ENCODE assay signal across 15 cellular contexts in genomic region chr14:103634156-103634555, GRCh38. TPM values are rescaled to one million over a fixed set of nuclear protein-coding genes. Genes with fewer than 3 reads are reported as not detected.
A peak's percentile ranks its signal among the peaks of the same experiment; 100 is the strongest.
DNase-seq lines count a peak whose midpoint lies in the region; ATAC-seq lines count a peak whose summit lies in the region.
"Had no signal": no experiment of that assay in that cellular context is flagged by ENCODE, and none has a peak within 500 bp of the region (broad histone marks: within the 10 kb centered on the region; RNA-seq: fewer than 3 reads in every experiment).

No MANE protein-coding gene starts in this region.

- peaks cover 14% of the 10 kb centered on the region for H3K36me3 Mint-ChIP-seq in activated T-cell treated with anti-CD3 and anti-CD28 coated beads, Interleukin-2, amount 50 U/mL, for 4 hours (ENCODE audit: insufficient read depth)
- no peaks in the 10 kb centered on the region for H3K36me3 Mint-ChIP-seq in T-helper 17 cell (ENCODE audit: low read depth)
- H3K36me3 Mint-ChIP-seq in T-helper 2 cell treated with Interferon-gamma antibody and Interleukin-4, amounts not matched to agents 5 μg/mL and 100 μg/mL, for 36 hours (ENCODE audit: low read depth): peaks cover 21% of the 10 kb centered on the region

- peak overlapping the region; percentile 34 for H3K27ac ChIP-seq in subcutaneous abdominal adipose tissue (ENCODE audit: low read depth, low read length)
- H3K27ac ChIP-seq: colonic mucosa, suprapubic skin had no signal

- ATAC-seq in activated T-cell treated with anti-CD3 and anti-CD28 coated beads, Interleukin-2, amount 50 U/mL, for 4 hours: no peak
- no peak for ATAC-seq in T-helper 17 cell
- ATAC-seq in GM21737 (IDR thresholded peaks at IDR 0.05; ENCODE audit: unreplicated experiment): no peak
- ATAC-seq: activated CD4-positive, CD25-positive, alpha-beta regulatory T cell treated with anti-CD3 and anti-CD28 coated beads, Interleukin-2, amount 50 U/mL, for 24 hours; mucosa of descending colon had no signal

- H3K9ac ChIP-seq in iPS-15b (ENCODE audit: low read depth, low read length): peak overlapping the region; percentile 16
- peak overlapping the region in 1 of 5 donors; percentile 30 for H3K9ac ChIP-seq in subcutaneous abdominal adipose tissue (ENCODE audit: low read length in 5 of 5)

- no peak overlapping the region for H3K4me3 ChIP-seq in iPS-15b (ENCODE audit: low read depth, low read length)
- H3K4me3 ChIP-seq in subcutaneous abdominal adipose tissue (ENCODE audit: low read depth in 1 of 5, low read length in 5 of 5): no peak overlapping the region
- H3K4me3 ChIP-seq: colonic mucosa, mucosa of descending colon, suprapubic skin had no signal

- H3K4me1 ChIP-seq in iPS-15b (ENCODE audit: control insufficient read depth, insufficient read depth, low read length) (peaks cover 6% of the 10 kb centered on the region), subcutaneous abdominal adipose tissue (ENCODE audit: control insufficient read depth in 5 of 5, insufficient read depth in 5 of 5, low read length in 5 of 5) (peaks cover 7 to 57% (median 42%) of the 10 kb centered on the region in 5 donors)

- no peak for DNase-seq in activated T-cell treated with anti-CD3 and anti-CD28 coated beads, Interleukin-2, amount 50 U/mL, for 4 hours
- DNase-seq in activated T-cell treated with anti-CD3 and anti-CD28 coated beads for 4 hours (no peak), T-helper 17 cell (no peak), NCI-H748 (lab: John Stamatoyannopoulos, UW; ENCODE audit: unreplicated experiment) (no peak)
- DNase-seq in T-helper 2 cell treated with Interferon-gamma antibody and Interleukin-4, amounts not matched to agents 5 μg/mL and 100 μg/mL, for 36 hours (ENCODE audit: low spot score): no peak
- DNase-seq: colonic mucosa; mucosa of descending colon; NCI-H187; NCI-H524 treated with DMSO at 0.1 percent for 48 hours; stimulated activated CD4-positive, alpha-beta T cell treated with anti-CD3 and anti-CD28 coated beads, Interleukin-12 subunit alpha, Interleukin-12 subunit beta, amount 100 ng/mL, for 4 hours had no signal

- H3K9me3 ChIP-seq in T-helper 17 cell (ENCODE audit: control insufficient read depth, low read length, poor library complexity, severe bottlenecking) (no peaks in the 10 kb centered on the region), iPS-15b (ENCODE audit: control insufficient read depth, insufficient read depth, low read length) (no peaks in the 10 kb centered on the region), subcutaneous abdominal adipose tissue (ENCODE audit: control insufficient read depth in 5 of 5, low read length in 5 of 5) (no peaks in the 10 kb centered on the region)
- H3K9me3 ChIP-seq: colonic mucosa, mucosa of descending colon, suprapubic skin had no signal

- no peaks in the 10 kb centered on the region for H3K27me3 Mint-ChIP-seq in activated T-cell treated with anti-CD3 and anti-CD28 coated beads, Interleukin-2, amount 50 U/mL, for 4 hours (ENCODE audit: low read depth)
- H3K27me3 Mint-ChIP-seq in T-helper 17 cell: no peaks in the 10 kb centered on the region
- no peaks in the 10 kb centered on the region for H3K27me3 Mint-ChIP-seq in T-helper 2 cell treated with Interferon-gamma antibody and Interleukin-4, amounts not matched to agents 5 μg/mL and 100 μg/mL, for 36 hours (ENCODE audit: low read depth)

- no peaks in the 10 kb centered on the region for H3K9me3 Mint-ChIP-seq in activated T-cell treated with anti-CD3 and anti-CD28 coated beads, Interleukin-2, amount 50 U/mL, for 4 hours
- no peaks in the 10 kb centered on the region for H3K9me3 Mint-ChIP-seq in T-helper 2 cell treated with Interferon-gamma antibody and Interleukin-4, amounts not matched to agents 5 μg/mL and 100 μg/mL, for 36 hours

- peak overlapping the region; percentile 24 for H3K4me3 Mint-ChIP-seq in activated T-cell treated with anti-CD3 and anti-CD28 coated beads, Interleukin-2, amount 50 U/mL, for 4 hours
- H3K4me3 Mint-ChIP-seq in T-helper 17 cell: peak overlapping the region; percentile 49
- no peak overlapping the region for H3K4me3 Mint-ChIP-seq in T-helper 2 cell treated with Interferon-gamma antibody and Interleukin-4, amounts not matched to agents 5 μg/mL and 100 μg/mL, for 36 hours

- peaks cover 61% of the 10 kb centered on the region for H3K4me1 Mint-ChIP-seq in activated T-cell treated with anti-CD3 and anti-CD28 coated beads, Interleukin-2, amount 50 U/mL, for 4 hours (ENCODE audit: low read depth)
- H3K4me1 Mint-ChIP-seq in T-helper 17 cell: peaks cover 39% of the 10 kb centered on the region
- H3K4me1 Mint-ChIP-seq in T-helper 2 cell treated with Interferon-gamma antibody and Interleukin-4, amounts not matched to agents 5 μg/mL and 100 μg/mL, for 36 hours (ENCODE audit: low read depth): peaks cover 37% of the 10 kb centered on the region

- H3K27me3 ChIP-seq in iPS-15b (ENCODE audit: control insufficient read depth, insufficient read depth, low read length) (no peaks in the 10 kb centered on the region), subcutaneous abdominal adipose tissue (ENCODE audit: control insufficient read depth in 5 of 5, insufficient read depth in 4 of 5, low read length in 5 of 5) (no peaks in the 10 kb centered on the region)
- H3K27me3 ChIP-seq: colonic mucosa, suprapubic skin had no signal

- peak overlapping the region; percentile 86 for H3K27ac Mint-ChIP-seq in T-helper 17 cell
- H3K27ac Mint-ChIP-seq in T-helper 2 cell treated with Interferon-gamma antibody and Interleukin-4, amounts not matched to agents 5 μg/mL and 100 μg/mL, for 36 hours: no peak overlapping the region

- peaks cover 2% of the 10 kb centered on the region for H3K36me3 ChIP-seq in iPS-15b (ENCODE audit: control insufficient read depth, insufficient read depth, low read length)
- peaks cover 0 to 8% (median 4%) of the 10 kb centered on the region in 5 donors for H3K36me3 ChIP-seq in subcutaneous abdominal adipose tissue (ENCODE audit: control insufficient read depth in 5 of 5, insufficient read depth in 5 of 5, low read length in 5 of 5)
- H3K36me3 ChIP-seq: colonic mucosa had no signal

RNA-seq across cellular contexts. Expression of gene KLC1, which starts 5.1 kb away (rescaled TPM):
- total RNA-seq in activated T-cell treated with anti-CD3 and anti-CD28 coated beads, Interleukin-2, amount 50 U/mL, for 4 hours: 100 to 1,000 TPM; 102 to 127 (median 110) TPM
- 100 to 1,000 TPM; 162 to 198 TPM for total RNA-seq in T-helper 17 cell
